ENCODE assay signal across 13 cellular contexts in the genomic region with DNA sequence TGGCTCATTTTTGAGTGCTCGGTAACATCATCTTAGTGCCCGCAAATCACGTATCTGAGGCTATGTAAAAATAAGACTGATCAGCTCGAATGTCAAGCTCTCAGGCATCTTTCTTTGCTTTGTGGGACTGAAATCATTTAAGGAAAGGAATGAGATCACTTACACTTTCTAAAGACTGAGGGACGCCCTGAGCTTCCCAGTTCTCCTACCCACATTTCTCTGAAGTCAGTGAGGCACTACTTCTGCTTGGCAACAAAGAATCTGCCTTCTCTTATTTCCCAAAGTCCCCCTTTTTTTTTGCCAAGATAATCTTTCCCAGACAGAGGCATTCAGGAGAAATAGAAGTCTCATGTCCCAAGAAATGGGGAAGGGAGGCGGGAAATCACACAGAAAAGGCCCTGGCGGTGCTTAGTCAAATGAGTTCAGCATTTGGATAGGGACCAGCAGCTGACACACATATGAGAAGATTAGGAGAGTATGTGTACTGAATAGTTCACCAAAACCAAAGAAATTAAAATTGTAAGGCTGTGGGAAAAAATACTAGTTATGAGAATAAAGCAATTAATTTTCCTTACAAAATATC.
DNase-seq lines count a peak whose midpoint lies in the region; ATAC-seq and TF ChIP-seq lines count a peak whose summit lies in the region.
"Had no signal": no experiment of that assay in that cellular context is flagged by ENCODE, and none has a peak within 500 bp of the region (broad histone marks: within the 10 kb centered on the region; RNA-seq: fewer than 3 reads in every experiment).

No MANE protein-coding gene starts in this region.

- H3K9me3 ChIP-seq in gastrocnemius medialis: no peaks in the 10 kb centered on the region
- H3K9me3 ChIP-seq: esophagus squamous epithelium had no signal

- H3K27ac ChIP-seq in gastrocnemius medialis: no peak overlapping the region
- H3K27ac ChIP-seq: KMS-11, VCaP had no signal

- no peaks in the 10 kb centered on the region for H3K27me3 ChIP-seq in gastrocnemius medialis
- H3K27me3 ChIP-seq: esophagus squamous epithelium had no signal

- no peak for TF ChIP-seq CTCF in gastrocnemius medialis (IDR thresholded peaks at IDR 0.05 in 4 of 5, conservative IDR thresholded peaks at IDR 0.05 in 1 of 5)

- no peak for TF ChIP-seq POLR2A in gastrocnemius medialis (IDR thresholded peaks at IDR 0.05)

- DNase-seq in EL: peak; percentile 23
- peak; percentile 84 for DNase-seq in astrocyte of the hippocampus (ENCODE audit: low read depth, low spot score)
- peak in 33 of 42 donors; percentile 6 to 81 (median 44) for DNase-seq in head of caudate nucleus
- peak; percentile 10 to 24 for DNase-seq in gastrocnemius medialis
- no peak for DNase-seq in SIG-M5 (lab: John Stamatoyannopoulos, UW)
- no peak for DNase-seq in DMS79 treated with DMSO at 0.1 percent for 48 hours (lab: John Stamatoyannopoulos, UW)
- DNase-seq in activated naive CD4-positive, alpha-beta T cell (lab: John Stamatoyannopoulos, UW): no peak
- DNase-seq: esophagus squamous epithelium; left colon; stimulated activated naive CD8-positive, alpha-beta T cell treated with anti-CD3 and anti-CD28 coated beads, Interleukin-15, amount 100 ng/mL, for 72 hours had no signal

- intact Hi-C loops in head of caudate nucleus (cut with DNase I): no loop called here
- intact Hi-C loops in gastrocnemius medialis (cut with DNase I; ENCODE audit: low total_unique reads): no loop called here

- ATAC-seq in gastrocnemius medialis (no peak), HG02973 (IDR thresholded peaks at IDR 0.05; ENCODE audit: unreplicated experiment) (no peak)
- ATAC-seq: left colon; stimulated activated naive CD8-positive, alpha-beta T cell treated with anti-CD3 and anti-CD28 coated beads, Interleukin-15, amount 100 ng/mL, for 72 hours had no signal

- H3K4me3 ChIP-seq in gastrocnemius medialis: no peak overlapping the region
- H3K4me3 ChIP-seq: esophagus squamous epithelium had no signal

- H3K36me3 ChIP-seq in gastrocnemius medialis: no peaks in the 10 kb centered on the region
- H3K36me3 ChIP-seq: esophagus squamous epithelium had no signal

- H3K4me1 ChIP-seq in gastrocnemius medialis: no peaks in the 10 kb centered on the region
- H3K4me1 ChIP-seq: esophagus squamous epithelium had no signal

- in situ Hi-C loops in gastrocnemius medialis (cut with MboI; ENCODE audit: low sequenced_read_pairs in 4 of 4): loop anchor here in 1 of 4 donors (25.0 kb wide), 1 partner anchor 91 kb away; no protein-coding TSS in a partner anchor

Comparison
In these comparisons a context has a peak if more than half of its experiments do, and no peak if none do; other contexts are left out.
1. DNase-seq: peak in EL (single experiment), astrocyte of the hippocampus (single experiment), head of caudate nucleus (33 of 42) and gastrocnemius medialis (2 of 2); none in SIG-M5 (single experiment), DMS79 treated with DMSO at 0.1 percent for 48 hours (single experiment) and activated naive CD4-positive, alpha-beta T cell (0 of 4).